ENCODE assay signal across 24 cellular contexts in the genomic region with DNA sequence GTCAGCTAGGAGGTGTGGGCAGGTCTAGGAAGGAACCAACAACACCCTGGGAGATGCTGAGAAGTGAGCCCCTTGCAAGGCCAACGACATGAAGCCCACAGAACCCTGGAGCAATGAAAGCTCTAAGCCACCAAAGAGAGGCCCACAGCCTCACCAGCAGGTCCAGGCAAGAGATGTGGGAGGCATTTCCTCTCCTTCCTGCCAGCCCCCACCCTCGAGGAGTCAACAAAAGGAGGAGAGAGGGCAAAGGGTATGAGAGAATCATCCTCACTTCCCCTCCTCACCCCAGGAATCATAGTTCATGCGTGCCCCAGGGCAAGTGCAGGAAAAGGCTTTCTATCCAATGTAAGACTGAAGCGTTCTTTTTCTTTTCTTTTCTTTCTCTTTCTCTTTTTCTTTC.
"Had no signal": no experiment of that assay in that cellular context is flagged by ENCODE, and none has a peak within 500 bp of the region (broad histone marks: within the 10 kb centered on the region; RNA-seq: fewer than 3 reads in every experiment).

No MANE protein-coding gene starts in this region.

- H3K9me3 ChIP-seq: Peyer's patch had no signal

- ATAC-seq: activated T-helper 17 cell treated with anti-CD3 and anti-CD28 coated beads, Interleukin-2, amount 50 U/mL, for 72 hours; T-helper 17 cell had no signal

- DNase-seq: activated CD4-positive, alpha-beta memory T cell treated with anti-CD3 and anti-CD28 coated beads, Interleukin-2, amount 10 ng/mL, durations not matched to agents 7 days and 5 days; activated CD4-positive, alpha-beta T cell treated with anti-CD3 and anti-CD28 coated beads, Interleukin-2, amount 50 U/mL, for 1 hour; activated CD4-positive, CD25-positive, alpha-beta regulatory T cell; activated gamma-delta T cell; activated naive CD4-positive, alpha-beta T cell treated with anti-CD3 and anti-CD28 coated beads for 36 hours; activated T-cell treated with anti-CD3 and anti-CD28 coated beads for 4 hours; activated T-cell treated with anti-CD3 and anti-CD28 coated beads, Interleukin-2, amount 50 U/mL, for 48 hours; amygdala; KG1; NCI-H1105; NCI-H1436; NCI-H1694 treated with DMSO at 0.1 percent for 48 hours; NCI-H2029 treated with DMSO at 0.1 percent for 48 hours; NCI-H345; NCI-H510A; NCI-H526 treated with DMSO at 0.1 percent for 48 hours; NK-92 treated with Interleukin-12 subunit alpha and Interleukin-12 subunit beta, amount 100 ng/mL, for 24 hours; Peyer's patch; SIG-M5; T-helper 17 cell; T-helper 9 cell had no signal

- H3K36me3 ChIP-seq: cardiac muscle cell, Peyer's patch had no signal

- H3K27me3 ChIP-seq: Peyer's patch had no signal

- H3K27ac ChIP-seq: cardiac muscle cell, Peyer's patch, VCaP had no signal

- H3K4me3 ChIP-seq: cardiac muscle cell, Peyer's patch had no signal
